21 cellular contexts compared by ENCODE assay signal in genomic region chr7:54581511-54581910, GRCh38. TPM values are rescaled to one million over a fixed set of nuclear protein-coding genes. Genes with fewer than 3 reads are reported as not detected.
DNase-seq lines count a peak whose midpoint lies in the region; ATAC-seq, FAIRE-seq and TF ChIP-seq lines count a peak whose summit lies in the region.
"Had no signal": no experiment of that assay in that cellular context is flagged by ENCODE, and none has a peak within 500 bp of the region (broad histone marks: within the 10 kb centered on the region; RNA-seq: fewer than 3 reads in every experiment).

No MANE protein-coding gene starts in this region.

- H3K36me3 ChIP-seq in bronchial epithelial cell (ENCODE audit: control insufficient read depth, insufficient read depth, low read length): no peaks in the 10 kb centered on the region
- H3K36me3 ChIP-seq: BLaER1 had no signal

- FAIRE-seq in bronchial epithelial cell (lab: Jason Lieb, UNC): no peak
- FAIRE-seq: A204.1 had no signal

- in situ Hi-C loops in Caki2 (cut with HindIII; ENCODE audit: low pct_unique_long_range_greater_than_20kb, low sequenced_read_pairs): no loop called here

- H3K4me3 ChIP-seq in bronchial epithelial cell (ENCODE audit: low read depth, low read length): no peak overlapping the region
- H3K4me3 ChIP-seq: BLaER1 had no signal

- peak; percentile 9 for DNase-seq in Caki2 (ENCODE audit: low read depth)
- DNase-seq in M059J (ENCODE audit: low read depth): peak; percentile 16
- DNase-seq in bronchial epithelial cell (ENCODE audit: low read depth): peak; percentile 64
- peak; percentile 6 for DNase-seq in non-pigmented ciliary epithelial cell (ENCODE audit: low read depth)
- no peak for DNase-seq in HuH-7.5 (ENCODE audit: low spot score)
- DNase-seq in NAMALWA (ENCODE audit: low spot score): no peak
- DNase-seq in NCI-H2081 treated with DMSO at 0.1 percent for 48 hours (lab: John Stamatoyannopoulos, UW): no peak
- DNase-seq: CD8-positive, alpha-beta memory T cell; DND-41; GOT3; IMR-90; Karpas-422; NCI-H187 treated with DMSO at 0.1 percent for 48 hours; NCI-H2171; NCI-H446 treated with DMSO at 0.1 percent for 48 hours; NCI-H774; SHP77 treated with DMSO at 0.1 percent for 48 hours had no signal

- H3K27me3 ChIP-seq in bronchial epithelial cell (ENCODE audit: control insufficient read depth, insufficient read depth, low read length): no peaks in the 10 kb centered on the region
- H3K27me3 ChIP-seq: BLaER1 had no signal

- TF ChIP-seq CTCF in bronchial epithelial cell (IDR thresholded peaks at IDR 0.05; ENCODE audit: insufficient read depth, low read length, severe bottlenecking): no peak

- no peak for ATAC-seq in HG02840 (IDR thresholded peaks at IDR 0.05; ENCODE audit: low FRiP score, unreplicated experiment)
- ATAC-seq: SK-N-SH treated with all-trans-retinoic acid at 6 μM for 48 hours had no signal

RNA-seq across cellular contexts. Expression of gene VSTM2A, which starts 39.3 kb away (rescaled TPM):
- total RNA-seq in Caki2 (2014; rRNA removed; shearing (Covaris generic); ENCODE audit: low replicate concordance): not detected in 2 replicates
- total RNA-seq in M059J (2014; rRNA removed; shearing (Covaris generic)): not detected in 2 replicates
- total RNA-seq in bronchial epithelial cell: not detected in 2 replicates
- total RNA-seq: CD8-positive, alpha-beta memory T cell; IMR-90 had no signal

Comparison
In these comparisons a context has a peak if more than half of its experiments do, and no peak if none do; other contexts are left out.
1. DNase-seq: peak in Caki2 (single experiment), M059J (single experiment), bronchial epithelial cell (single experiment) and non-pigmented ciliary epithelial cell (single experiment); none in HuH-7.5 (single experiment), NAMALWA (single experiment) and NCI-H2081 treated with DMSO at 0.1 percent for 48 hours (single experiment).